In the genomic region with DNA sequence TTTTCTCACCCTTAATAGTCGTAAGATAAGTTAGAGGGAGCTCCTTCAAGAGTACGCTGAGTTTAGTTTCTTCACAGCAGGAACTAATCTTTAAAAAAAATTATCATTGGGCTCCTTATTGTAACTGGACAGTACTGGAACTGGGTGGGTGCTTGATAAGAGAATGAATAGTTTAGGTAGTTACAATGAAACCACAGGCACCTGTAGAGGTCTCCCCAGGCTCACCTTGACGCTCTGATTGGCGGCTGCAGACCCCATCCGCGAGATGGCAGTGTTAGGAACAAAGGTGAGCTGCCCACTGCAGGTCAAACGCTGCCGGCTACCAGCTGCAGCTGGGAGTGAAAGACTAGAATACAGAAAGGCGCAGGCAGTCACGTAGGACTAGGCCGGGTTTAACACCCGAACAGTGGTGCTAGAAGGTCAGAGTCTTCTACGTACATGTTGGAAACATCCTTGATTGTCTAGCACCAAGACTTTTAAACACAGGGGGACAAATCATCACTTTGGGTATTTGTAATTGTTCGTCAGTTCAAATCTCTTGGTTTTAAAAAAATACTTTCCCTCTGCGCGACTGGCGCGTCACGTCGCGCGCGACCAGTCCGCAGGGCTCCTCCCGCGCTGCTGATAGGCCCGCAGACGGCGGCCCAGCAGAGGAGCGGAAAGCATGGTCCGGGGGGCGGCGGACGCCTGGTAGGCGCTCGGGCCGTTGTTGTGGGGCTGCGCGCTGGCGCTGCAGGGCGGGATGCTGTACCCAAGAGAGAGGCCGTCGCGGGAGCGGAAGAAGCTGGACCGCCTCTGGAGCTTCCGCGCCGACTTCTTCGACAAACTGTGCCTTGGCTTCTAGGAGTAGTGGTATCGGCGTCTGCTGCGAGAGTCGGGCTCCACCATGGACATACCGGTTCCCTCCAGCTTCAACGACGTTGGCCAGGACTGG, we compare ENCODE assay signal across 1 cellular context.
TF ChIP-seq lines count a peak whose summit lies in the region.

No MANE protein-coding gene starts in this region.

TF ChIP-seq in HepG2, 621 proteins besides CTCF, POLR2A, EP300 and RAD21 (continued from another document and continues in another):
- TF ChIP-seq IKZF1 (IDR thresholded peaks at IDR 0.05) (no peak), CCDC6 (CRISPR knock-in tag; IDR thresholded peaks at IDR 0.05) (peak; percentile 29; the same call in 1 of the 2 replicates), ATAD3A (CRISPR knock-in tag; IDR thresholded peaks at IDR 0.05) (no peak), BORCS8-MEF2B (CRISPR knock-in tag; IDR thresholded peaks at IDR 0.05) (0 out of 2 replicates have a peak, but pooled peaks have one; percentile 17), ZNF614 (CRISPR knock-in tag; IDR thresholded peaks at IDR 0.05; ENCODE audit: borderline replicate concordance) (no peak), ZNF567 (CRISPR knock-in tag; IDR thresholded peaks at IDR 0.05; ENCODE audit: borderline replicate concordance) (no peak), NBN (conservative IDR thresholded peaks at IDR 0.05) (no peak), ZFP62 (CRISPR knock-in tag; IDR thresholded peaks at IDR 0.05) (no peak), NFE2 (CRISPR knock-in tag; IDR thresholded peaks at IDR 0.05) (no peak), PPARG (CRISPR knock-in tag; conservative IDR thresholded peaks at IDR 0.05) (no peak), SP1 (IDR thresholded peaks at IDR 0.05) (no peak), SP1 (CRISPR knock-in tag; IDR thresholded peaks at IDR 0.05) (no peak), SATB2 (CRISPR knock-in tag; IDR thresholded peaks at IDR 0.05) (no peak), ZNF335 (CRISPR knock-in tag; IDR thresholded peaks at IDR 0.05) (peak; percentile 52; the same call in 1 of the 2 replicates), ZNF556 (CRISPR knock-in tag; IDR thresholded peaks at IDR 0.05; ENCODE audit: borderline replicate concordance) (no peak), KLF9 (CRISPR knock-in tag; IDR thresholded peaks at IDR 0.05; ENCODE audit: low read depth) (no peak), HNF4A (CRISPR knock-in tag; IDR thresholded peaks at IDR 0.05) (0 out of 2 replicates have a peak, but pooled peaks have one; percentile 11), TBL1XR1 (IDR thresholded peaks at IDR 0.05; ENCODE audit: borderline replicate concordance, low read length, partially characterized antibody) (no peak), ZSCAN29 (CRISPR knock-in tag; conservative IDR thresholded peaks at IDR 0.05) (no peak), KLF15 (CRISPR knock-in tag; IDR thresholded peaks at IDR 0.05; ENCODE audit: borderline replicate concordance) (no peak), ARID2 (CRISPR knock-in tag; IDR thresholded peaks at IDR 0.05; ENCODE audit: borderline replicate concordance) (no peak), ZNF207 (IDR thresholded peaks at IDR 0.05; ENCODE audit: borderline replicate concordance) (no peak), ZNF672 (CRISPR knock-in tag; IDR thresholded peaks at IDR 0.05) (no peak), NFYB (CRISPR knock-in tag; IDR thresholded peaks at IDR 0.05) (peak; percentile 12; the same call in 1 of the 2 replicates), ZBTB20 (CRISPR knock-in tag; IDR thresholded peaks at IDR 0.05; ENCODE audit: borderline replicate concordance, low read depth) (no peak)
- TF ChIP-seq, protein P1, sequence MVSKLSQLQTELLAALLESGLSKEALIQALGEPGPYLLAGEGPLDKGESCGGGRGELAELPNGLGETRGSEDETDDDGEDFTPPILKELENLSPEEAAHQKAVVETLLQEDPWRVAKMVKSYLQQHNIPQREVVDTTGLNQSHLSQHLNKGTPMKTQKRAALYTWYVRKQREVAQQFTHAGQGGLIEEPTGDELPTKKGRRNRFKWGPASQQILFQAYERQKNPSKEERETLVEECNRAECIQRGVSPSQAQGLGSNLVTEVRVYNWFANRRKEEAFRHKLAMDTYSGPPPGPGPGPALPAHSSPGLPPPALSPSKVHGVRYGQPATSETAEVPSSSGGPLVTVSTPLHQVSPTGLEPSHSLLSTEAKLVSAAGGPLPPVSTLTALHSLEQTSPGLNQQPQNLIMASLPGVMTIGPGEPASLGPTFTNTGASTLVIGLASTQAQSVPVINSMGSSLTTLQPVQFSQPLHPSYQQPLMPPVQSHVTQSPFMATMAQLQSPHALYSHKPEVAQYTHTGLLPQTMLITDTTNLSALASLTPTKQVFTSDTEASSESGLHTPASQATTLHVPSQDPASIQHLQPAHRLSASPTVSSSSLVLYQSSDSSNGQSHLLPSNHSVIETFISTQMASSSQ (IDR thresholded peaks at IDR 0.05; ENCODE audit: low read depth): no peak
- TF ChIP-seq, protein P1 (CRISPR knock-in tag; IDR thresholded peaks at IDR 0.05; ENCODE audit: borderline replicate concordance): no peak
- TF ChIP-seq, protein P2, sequence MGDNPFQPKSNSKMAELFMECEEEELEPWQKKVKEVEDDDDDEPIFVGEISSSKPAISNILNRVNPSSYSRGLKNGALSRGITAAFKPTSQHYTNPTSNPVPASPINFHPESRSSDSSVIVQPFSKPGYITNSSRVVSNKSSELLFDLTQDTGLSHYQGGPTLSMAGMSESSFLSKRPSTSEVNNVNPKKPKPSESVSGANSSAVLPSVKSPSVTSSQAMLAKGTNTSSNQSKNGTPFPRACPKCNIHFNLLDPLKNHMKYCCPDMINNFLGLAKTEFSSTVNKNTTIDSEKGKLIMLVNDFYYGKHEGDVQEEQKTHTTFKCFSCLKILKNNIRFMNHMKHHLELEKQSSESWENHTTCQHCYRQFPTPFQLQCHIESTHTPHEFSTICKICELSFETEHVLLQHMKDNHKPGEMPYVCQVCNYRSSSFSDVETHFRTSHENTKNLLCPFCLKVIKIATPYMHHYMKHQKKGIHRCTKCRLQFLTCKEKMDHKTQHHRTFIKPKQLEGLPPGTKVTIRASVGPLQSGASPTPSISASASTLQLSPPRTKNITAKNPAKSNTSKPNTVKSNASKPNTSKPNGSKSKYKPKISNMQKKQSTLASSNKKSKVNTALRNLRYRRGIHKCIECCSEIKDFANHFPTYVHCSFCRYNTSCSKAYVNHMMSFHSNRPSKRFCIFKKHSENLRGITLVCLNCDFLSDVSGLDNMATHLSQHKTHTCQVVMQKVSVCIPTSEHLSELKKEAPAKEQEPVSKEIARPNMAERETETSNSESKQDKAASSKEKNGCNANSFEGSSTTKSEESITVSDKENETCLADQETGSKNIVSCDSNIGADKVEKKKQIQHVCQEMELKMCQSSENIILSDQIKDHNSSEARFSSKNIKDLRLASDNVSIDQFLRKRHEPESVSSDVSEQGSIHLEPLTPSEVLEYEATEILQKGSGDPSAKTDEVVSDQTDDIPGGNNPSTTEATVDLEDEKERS (CRISPR knock-in tag; IDR thresholded peaks at IDR 0.05): 0 out of 2 replicates have a peak, but pooled peaks have one; percentile 63
- TF ChIP-seq, protein P3, sequence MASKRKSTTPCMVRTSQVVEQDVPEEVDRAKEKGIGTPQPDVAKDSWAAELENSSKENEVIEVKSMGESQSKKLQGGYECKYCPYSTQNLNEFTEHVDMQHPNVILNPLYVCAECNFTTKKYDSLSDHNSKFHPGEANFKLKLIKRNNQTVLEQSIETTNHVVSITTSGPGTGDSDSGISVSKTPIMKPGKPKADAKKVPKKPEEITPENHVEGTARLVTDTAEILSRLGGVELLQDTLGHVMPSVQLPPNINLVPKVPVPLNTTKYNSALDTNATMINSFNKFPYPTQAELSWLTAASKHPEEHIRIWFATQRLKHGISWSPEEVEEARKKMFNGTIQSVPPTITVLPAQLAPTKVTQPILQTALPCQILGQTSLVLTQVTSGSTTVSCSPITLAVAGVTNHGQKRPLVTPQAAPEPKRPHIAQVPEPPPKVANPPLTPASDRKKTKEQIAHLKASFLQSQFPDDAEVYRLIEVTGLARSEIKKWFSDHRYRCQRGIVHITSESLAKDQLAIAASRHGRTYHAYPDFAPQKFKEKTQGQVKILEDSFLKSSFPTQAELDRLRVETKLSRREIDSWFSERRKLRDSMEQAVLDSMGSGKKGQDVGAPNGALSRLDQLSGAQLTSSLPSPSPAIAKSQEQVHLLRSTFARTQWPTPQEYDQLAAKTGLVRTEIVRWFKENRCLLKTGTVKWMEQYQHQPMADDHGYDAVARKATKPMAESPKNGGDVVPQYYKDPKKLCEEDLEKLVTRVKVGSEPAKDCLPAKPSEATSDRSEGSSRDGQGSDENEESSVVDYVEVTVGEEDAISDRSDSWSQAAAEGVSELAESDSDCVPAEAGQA (IDR thresholded peaks at IDR 0.05; ENCODE audit: low read depth): peak; percentile 80
- TF ChIP-seq, protein P3 (CRISPR knock-in tag; IDR thresholded peaks at IDR 0.05; ENCODE audit: borderline replicate concordance): no peak
- TF ChIP-seq, protein P4, sequence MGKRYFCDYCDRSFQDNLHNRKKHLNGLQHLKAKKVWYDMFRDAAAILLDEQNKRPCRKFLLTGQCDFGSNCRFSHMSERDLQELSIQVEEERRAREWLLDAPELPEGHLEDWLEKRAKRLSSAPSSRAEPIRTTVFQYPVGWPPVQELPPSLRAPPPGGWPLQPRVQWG (CRISPR knock-in tag; IDR thresholded peaks at IDR 0.05; ENCODE audit: borderline replicate concordance, low read depth): no peak
- TF ChIP-seq, protein P5, sequence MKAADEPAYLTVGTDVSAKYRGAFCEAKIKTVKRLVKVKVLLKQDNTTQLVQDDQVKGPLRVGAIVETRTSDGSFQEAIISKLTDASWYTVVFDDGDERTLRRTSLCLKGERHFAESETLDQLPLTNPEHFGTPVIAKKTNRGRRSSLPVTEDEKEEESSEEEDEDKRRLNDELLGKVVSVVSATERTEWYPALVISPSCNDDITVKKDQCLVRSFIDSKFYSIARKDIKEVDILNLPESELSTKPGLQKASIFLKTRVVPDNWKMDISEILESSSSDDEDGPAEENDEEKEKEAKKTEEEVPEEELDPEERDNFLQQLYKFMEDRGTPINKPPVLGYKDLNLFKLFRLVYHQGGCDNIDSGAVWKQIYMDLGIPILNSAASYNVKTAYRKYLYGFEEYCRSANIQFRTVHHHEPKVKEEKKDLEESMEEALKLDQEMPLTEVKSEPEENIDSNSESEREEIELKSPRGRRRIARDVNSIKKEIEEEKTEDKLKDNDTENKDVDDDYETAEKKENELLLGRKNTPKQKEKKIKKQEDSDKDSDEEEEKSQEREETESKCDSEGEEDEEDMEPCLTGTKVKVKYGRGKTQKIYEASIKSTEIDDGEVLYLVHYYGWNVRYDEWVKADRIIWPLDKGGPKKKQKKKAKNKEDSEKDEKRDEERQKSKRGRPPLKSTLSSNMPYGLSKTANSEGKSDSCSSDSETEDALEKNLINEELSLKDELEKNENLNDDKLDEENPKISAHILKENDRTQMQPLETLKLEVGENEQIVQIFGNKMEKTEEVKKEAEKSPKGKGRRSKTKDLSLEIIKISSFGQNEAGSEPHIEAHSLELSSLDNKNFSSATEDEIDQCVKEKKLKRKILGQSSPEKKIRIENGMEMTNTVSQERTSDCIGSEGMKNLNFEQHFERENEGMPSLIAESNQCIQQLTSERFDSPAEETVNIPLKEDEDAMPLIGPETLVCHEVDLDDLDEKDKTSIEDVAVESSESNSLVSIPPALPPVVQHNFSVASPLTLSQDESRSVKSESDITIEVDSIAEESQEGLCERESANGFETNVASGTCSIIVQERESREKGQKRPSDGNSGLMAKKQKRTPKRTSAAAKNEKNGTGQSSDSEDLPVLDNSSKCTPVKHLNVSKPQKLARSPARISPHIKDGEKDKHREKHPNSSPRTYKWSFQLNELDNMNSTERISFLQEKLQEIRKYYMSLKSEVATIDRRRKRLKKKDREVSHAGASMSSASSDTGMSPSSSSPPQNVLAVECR (CRISPR knock-in tag; IDR thresholded peaks at IDR 0.05; ENCODE audit: borderline replicate concordance): peak; percentile 57; the same call in 1 of the 2 replicates
- TF ChIP-seq, protein P6, sequence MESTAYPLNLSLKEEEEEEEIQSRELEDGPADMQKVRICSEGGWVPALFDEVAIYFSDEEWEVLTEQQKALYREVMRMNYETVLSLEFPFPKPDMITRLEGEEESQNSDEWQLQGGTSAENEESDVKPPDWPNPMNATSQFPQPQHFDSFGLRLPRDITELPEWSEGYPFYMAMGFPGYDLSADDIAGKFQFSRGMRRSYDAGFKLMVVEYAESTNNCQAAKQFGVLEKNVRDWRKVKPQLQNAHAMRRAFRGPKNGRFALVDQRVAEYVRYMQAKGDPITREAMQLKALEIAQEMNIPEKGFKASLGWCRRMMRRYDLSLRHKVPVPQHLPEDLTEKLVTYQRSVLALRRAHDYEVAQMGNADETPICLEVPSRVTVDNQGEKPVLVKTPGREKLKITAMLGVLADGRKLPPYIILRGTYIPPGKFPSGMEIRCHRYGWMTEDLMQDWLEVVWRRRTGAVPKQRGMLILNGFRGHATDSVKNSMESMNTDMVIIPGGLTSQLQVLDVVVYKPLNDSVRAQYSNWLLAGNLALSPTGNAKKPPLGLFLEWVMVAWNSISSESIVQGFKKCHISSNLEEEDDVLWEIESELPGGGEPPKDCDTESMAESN (CRISPR knock-in tag; conservative IDR thresholded peaks at IDR 0.05): peak; percentile 68
- TF ChIP-seq, protein P7, sequence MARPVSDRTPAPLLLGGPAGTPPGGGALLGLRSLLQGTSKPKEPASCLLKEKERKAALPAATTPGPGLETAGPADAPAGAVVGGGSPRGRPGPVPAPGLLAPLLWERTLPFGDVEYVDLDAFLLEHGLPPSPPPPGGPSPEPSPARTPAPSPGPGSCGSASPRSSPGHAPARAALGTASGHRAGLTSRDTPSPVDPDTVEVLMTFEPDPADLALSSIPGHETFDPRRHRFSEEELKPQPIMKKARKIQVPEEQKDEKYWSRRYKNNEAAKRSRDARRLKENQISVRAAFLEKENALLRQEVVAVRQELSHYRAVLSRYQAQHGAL (CRISPR knock-in tag; IDR thresholded peaks at IDR 0.05; ENCODE audit: not compliant biosample characterization): no peak
